ENCODE assay signal across 15 cellular contexts in genomic region chr4:26105815-26106699, GRCh38.
A peak's percentile ranks its signal among the peaks of the same experiment; 100 is the strongest.
DNase-seq lines count a peak whose midpoint lies in the region; ATAC-seq and TF ChIP-seq lines count a peak whose summit lies in the region.
"Had no signal": no experiment of that assay in that cellular context is flagged by ENCODE, and none has a peak within 500 bp of the region (broad histone marks: within the 10 kb centered on the region; RNA-seq: fewer than 3 reads in every experiment).

No MANE protein-coding gene starts in this region.

- H3K4me1 ChIP-seq in CD4-positive, alpha-beta memory T cell (ENCODE audit: insufficient read depth, low read length), result no peaks in the 10 kb centered on the region
- H3K4me1 ChIP-seq: HAP-1 had no signal

- H3K36me3 Mint-ChIP-seq in CD4-positive, alpha-beta memory T cell, result no peaks in the 10 kb centered on the region
- H3K36me3 Mint-ChIP-seq: CD8-positive, alpha-beta memory T cell had no signal

- no peak overlapping the region for H3K27ac Mint-ChIP-seq in CD4-positive, alpha-beta memory T cell

- H3K27ac ChIP-seq in CD4-positive, alpha-beta memory T cell (ENCODE audit: low read depth, low read length), result no peak overlapping the region

- ATAC-seq in omental fat pad (ENCODE audit: low FRiP score), result peak; percentile 95
- ATAC-seq in HG03159 (IDR thresholded peaks at IDR 0.05; ENCODE audit: unreplicated experiment), result no peak
- ATAC-seq in HG03342 (IDR thresholded peaks at IDR 0.05; ENCODE audit: unreplicated experiment), result no peak

- POLR2A ChIA-PET in CD4-positive, alpha-beta memory T cell (lab: Charles Lee; ENCODE audit: partially characterized antibody), result no interaction called here

- H3K27me3 ChIP-seq in CD4-positive, alpha-beta memory T cell (ENCODE audit: insufficient read depth, low read length), result no peaks in the 10 kb centered on the region

- CTCF ChIA-PET in CD4-positive, alpha-beta memory T cell (lab: Charles Lee; ENCODE audit: partially characterized antibody), result no interaction called here

- intact Hi-C loops in CD4-positive, alpha-beta memory T cell (cut with micrococcal nuclease), result no loop called here

- H3K9me3 Mint-ChIP-seq in CD4-positive, alpha-beta memory T cell, result no peaks in the 10 kb centered on the region

- no peak overlapping the region for H3K4me3 ChIP-seq in epithelial cell of proximal tubule (ENCODE audit: low read depth, low read length)
- H3K4me3 ChIP-seq in CD4-positive, alpha-beta memory T cell (ENCODE audit: low read length in 2 of 2), result no peak overlapping the region
- H3K4me3 ChIP-seq: HAP-1 had no signal

- H3K27me3 Mint-ChIP-seq in CD4-positive, alpha-beta memory T cell, result no peaks in the 10 kb centered on the region

- H3K36me3 ChIP-seq in CD4-positive, alpha-beta memory T cell (ENCODE audit: insufficient read depth, low read length), result no peaks in the 10 kb centered on the region
- H3K36me3 ChIP-seq: HAP-1 had no signal

- DNase-seq in Daoy (ENCODE audit: low read depth) (peak; percentile 11), OCI-M1 (lab: John Stamatoyannopoulos, UW) (peak; percentile 69), epithelial cell of proximal tubule (ENCODE audit: low read depth) (peak; percentile 51), omental fat pad (ENCODE audit: low spot score) (no peak), T-helper 2 cell (no peak)
- DNase-seq in CD4-positive, alpha-beta memory T cell, result no peak
- DNase-seq: activated effector memory CD4-positive, alpha-beta T cell treated with anti-CD3 and anti-CD28 coated beads, Interleukin-2, amount 50 U/mL, for 16 hours; CD8-positive, alpha-beta memory T cell; midbrain; NCI-H510A; stimulated activated CD4-positive, alpha-beta T cell treated with anti-CD3 and anti-CD28 coated beads, Interleukin-12 subunit alpha, Interleukin-12 subunit beta, amount 100 ng/mL, for 4 hours; T-helper 9 cell had no signal

- H3K9me3 ChIP-seq in CD4-positive, alpha-beta memory T cell (ENCODE audit: control insufficient read depth in 1 of 2, low read length in 2 of 2), result no peaks in the 10 kb centered on the region
- H3K9me3 ChIP-seq: HAP-1 had no signal

- no peak overlapping the region for H3K4me3 Mint-ChIP-seq in CD4-positive, alpha-beta memory T cell
- H3K4me3 Mint-ChIP-seq: CD8-positive, alpha-beta memory T cell had no signal

- H3K4me1 Mint-ChIP-seq in CD4-positive, alpha-beta memory T cell, result peaks cover 0 to 1% (median 0%) of the 10 kb centered on the region in 4 donors
- H3K4me1 Mint-ChIP-seq: CD8-positive, alpha-beta memory T cell had no signal

- TF ChIP-seq CTCF in epithelial cell of proximal tubule (conservative IDR thresholded peaks at IDR 0.05; ENCODE audit: low read depth, low read length), result no peak
- TF ChIP-seq CTCF in omental fat pad (IDR thresholded peaks at IDR 0.05), result no peak

Comparison
In these comparisons a context has a peak if more than half of its experiments do, and no peak if none do; other contexts are left out.
1. DNase-seq: peak in Daoy (single experiment), OCI-M1 (single experiment) and epithelial cell of proximal tubule (single experiment); none in omental fat pad (single experiment), T-helper 2 cell (0 of 5) and CD4-positive, alpha-beta memory T cell (0 of 5).